In the genomic region with DNA sequence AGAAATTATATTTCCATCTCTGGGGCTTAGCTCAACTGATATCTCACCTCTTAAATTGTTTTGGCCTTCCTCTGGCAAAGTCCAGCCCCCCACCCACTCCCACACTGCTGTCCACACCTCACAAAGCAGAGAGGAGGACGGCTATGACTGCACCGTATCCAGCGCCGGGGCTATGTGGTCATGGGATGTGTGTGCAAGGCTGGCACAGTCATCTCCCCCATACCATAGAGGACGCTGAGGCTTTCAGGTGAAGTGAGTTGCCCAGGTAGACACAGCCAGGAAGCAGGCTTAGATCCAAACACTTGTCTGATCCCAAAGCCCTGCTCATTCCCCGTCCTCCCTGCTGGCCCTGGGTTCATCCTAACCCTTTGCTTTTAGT, we compare ENCODE assay signal across 1 cellular context.
TF ChIP-seq lines count a peak whose summit lies in the region.

No MANE protein-coding gene starts in this region.

TF ChIP-seq in HCT116, 20 proteins besides CTCF, POLR2A, EP300 and RAD21 (continued from another document):
- TF ChIP-seq ZNF274 (IDR thresholded peaks at IDR 0.05; ENCODE audit: low read depth, low read length) (no peak), EGR1 (IDR thresholded peaks at IDR 0.05; ENCODE audit: low read depth) (no peak), TCF7L2 (IDR thresholded peaks at IDR 0.05; ENCODE audit: borderline replicate concordance, extremely low read depth, insufficient read depth, insufficient read length) (no peak), YY1 (IDR thresholded peaks at IDR 0.05; ENCODE audit: extremely low read depth, insufficient replicate concordance, low read depth, low read length) (no peak), FOSL1 (IDR thresholded peaks at IDR 0.05; ENCODE audit: low read depth) (no peak), MAX (IDR thresholded peaks at IDR 0.05) (no peak), CEBPB (IDR thresholded peaks at IDR 0.05; ENCODE audit: low read depth) (no peak), JUND (IDR thresholded peaks at IDR 0.05) (no peak), SP1 (IDR thresholded peaks at IDR 0.05; ENCODE audit: low read depth) (no peak), POLR2AphosphoS5 (IDR thresholded peaks at IDR 0.05; ENCODE audit: low read depth, low read length) (no peak), CBX3 (IDR thresholded peaks at IDR 0.05; ENCODE audit: low read depth) (no peak), SIN3A (IDR thresholded peaks at IDR 0.05; ENCODE audit: low read depth) (no peak), EZH2phosphoT487 (IDR thresholded peaks at IDR 0.05; ENCODE audit: borderline replicate concordance) (no peak)
- TF ChIP-seq, protein P1, sequence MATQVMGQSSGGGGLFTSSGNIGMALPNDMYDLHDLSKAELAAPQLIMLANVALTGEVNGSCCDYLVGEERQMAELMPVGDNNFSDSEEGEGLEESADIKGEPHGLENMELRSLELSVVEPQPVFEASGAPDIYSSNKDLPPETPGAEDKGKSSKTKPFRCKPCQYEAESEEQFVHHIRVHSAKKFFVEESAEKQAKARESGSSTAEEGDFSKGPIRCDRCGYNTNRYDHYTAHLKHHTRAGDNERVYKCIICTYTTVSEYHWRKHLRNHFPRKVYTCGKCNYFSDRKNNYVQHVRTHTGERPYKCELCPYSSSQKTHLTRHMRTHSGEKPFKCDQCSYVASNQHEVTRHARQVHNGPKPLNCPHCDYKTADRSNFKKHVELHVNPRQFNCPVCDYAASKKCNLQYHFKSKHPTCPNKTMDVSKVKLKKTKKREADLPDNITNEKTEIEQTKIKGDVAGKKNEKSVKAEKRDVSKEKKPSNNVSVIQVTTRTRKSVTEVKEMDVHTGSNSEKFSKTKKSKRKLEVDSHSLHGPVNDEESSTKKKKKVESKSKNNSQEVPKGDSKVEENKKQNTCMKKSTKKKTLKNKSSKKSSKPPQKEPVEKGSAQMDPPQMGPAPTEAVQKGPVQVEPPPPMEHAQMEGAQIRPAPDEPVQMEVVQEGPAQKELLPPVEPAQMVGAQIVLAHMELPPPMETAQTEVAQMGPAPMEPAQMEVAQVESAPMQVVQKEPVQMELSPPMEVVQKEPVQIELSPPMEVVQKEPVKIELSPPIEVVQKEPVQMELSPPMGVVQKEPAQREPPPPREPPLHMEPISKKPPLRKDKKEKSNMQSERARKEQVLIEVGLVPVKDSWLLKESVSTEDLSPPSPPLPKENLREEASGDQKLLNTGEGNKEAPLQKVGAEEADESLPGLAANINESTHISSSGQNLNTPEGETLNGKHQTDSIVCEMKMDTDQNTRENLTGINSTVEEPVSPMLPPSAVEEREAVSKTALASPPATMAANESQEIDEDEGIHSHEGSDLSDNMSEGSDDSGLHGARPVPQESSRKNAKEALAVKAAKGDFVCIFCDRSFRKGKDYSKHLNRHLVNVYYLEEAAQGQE (IDR thresholded peaks at IDR 0.05; ENCODE audit: low read depth): no peak
